In the genomic region with DNA sequence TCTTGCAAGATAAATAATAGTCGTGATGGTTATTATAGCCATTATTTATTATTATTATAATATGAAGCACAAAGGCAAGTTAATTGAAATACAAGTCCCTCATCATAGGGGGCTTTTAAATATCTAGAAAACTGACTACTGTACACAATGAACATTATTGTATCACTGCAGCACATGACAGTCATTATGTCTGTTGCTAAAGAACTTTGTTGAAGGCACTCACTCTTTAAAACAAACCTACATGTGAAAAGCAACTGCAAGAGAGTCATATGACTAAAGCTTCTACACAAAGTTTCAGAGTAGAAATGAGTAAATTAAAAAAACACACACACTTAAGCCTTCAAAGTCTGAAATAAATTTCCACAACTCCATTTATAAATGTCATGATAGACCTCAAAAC, we compare ENCODE assay signal across 30 cellular contexts. TPM values are rescaled to one million over a fixed set of nuclear protein-coding genes. Genes with fewer than 3 reads are reported as not detected.
DNase-seq lines count a peak whose midpoint lies in the region; ATAC-seq, FAIRE-seq and TF ChIP-seq lines count a peak whose summit lies in the region.
"Had no signal": no experiment of that assay in that cellular context is flagged by ENCODE, and none has a peak within 500 bp of the region (broad histone marks: within the 10 kb centered on the region; RNA-seq: fewer than 3 reads in every experiment).

No MANE protein-coding gene starts in this region.

- H3K4me3 Mint-ChIP-seq in astrocyte (ENCODE audit: unreplicated experiment), result no peak overlapping the region
- H3K4me3 Mint-ChIP-seq: CD14-positive monocyte; CD4-positive, alpha-beta memory T cell; CD4-positive, CD25-positive, alpha-beta regulatory T cell; CD8-positive, alpha-beta memory T cell had no signal

- H3K36me3 Mint-ChIP-seq in astrocyte (ENCODE audit: low read depth, unreplicated experiment), result no peaks in the 10 kb centered on the region
- H3K36me3 Mint-ChIP-seq: CD14-positive monocyte; CD4-positive, alpha-beta memory T cell; CD4-positive, CD25-positive, alpha-beta regulatory T cell; CD8-positive, alpha-beta memory T cell had no signal

- H3K4me1 Mint-ChIP-seq in astrocyte (ENCODE audit: low read depth, unreplicated experiment), result no peaks in the 10 kb centered on the region
- H3K4me1 Mint-ChIP-seq: CD14-positive monocyte; CD4-positive, alpha-beta memory T cell; CD4-positive, CD25-positive, alpha-beta regulatory T cell; CD8-positive, alpha-beta memory T cell had no signal

- no peaks in the 10 kb centered on the region for H3K9me3 ChIP-seq in astrocyte (ENCODE audit: insufficient read depth, low read depth, low read length)
- H3K9me3 ChIP-seq: BE2C, BLaER1 had no signal

- no peaks in the 10 kb centered on the region for H3K27me3 Mint-ChIP-seq in astrocyte (ENCODE audit: low read depth, unreplicated experiment)
- H3K27me3 Mint-ChIP-seq: CD4-positive, alpha-beta memory T cell; CD4-positive, CD25-positive, alpha-beta regulatory T cell; CD8-positive, alpha-beta memory T cell had no signal

- H3K4me1 ChIP-seq in astrocyte (ENCODE audit: insufficient read depth, low read length), result no peaks in the 10 kb centered on the region
- H3K4me1 ChIP-seq: BE2C, BLaER1 had no signal

- H2AFZ ChIP-seq in astrocyte (ENCODE audit: low read depth, low read length), result no peak overlapping the region

- no peaks in the 10 kb centered on the region for H4K20me1 ChIP-seq in astrocyte (ENCODE audit: insufficient read depth, low read length)
- H4K20me1 ChIP-seq: BLaER1 had no signal

- no peak for TF ChIP-seq CTCF in astrocyte (IDR thresholded peaks at IDR 0.05; ENCODE audit: insufficient read depth, low read depth, low read length)

- no peak overlapping the region for H3K27ac ChIP-seq in astrocyte (ENCODE audit: low read depth, low read length)
- H3K27ac ChIP-seq: BLaER1 had no signal

- H3K79me2 ChIP-seq in astrocyte (ENCODE audit: insufficient read depth, low read length), result no peaks in the 10 kb centered on the region

- no peaks in the 10 kb centered on the region for H3K27me3 ChIP-seq in astrocyte (ENCODE audit: insufficient read depth, low read length)
- H3K27me3 ChIP-seq: BE2C had no signal

- no peak overlapping the region for H3K4me3 ChIP-seq in astrocyte (ENCODE audit: insufficient read depth, low read depth, low read length)
- H3K4me3 ChIP-seq: BLaER1, GM12878 had no signal

- ATAC-seq in HG03571 (IDR thresholded peaks at IDR 0.05; ENCODE audit: unreplicated experiment) (no peak), GM18511 (IDR thresholded peaks at IDR 0.05; ENCODE audit: unreplicated experiment) (no peak)
- ATAC-seq: GM12878 had no signal

- DNase-seq in astrocyte (ENCODE audit: low read depth) (no peak), foreskin melanocyte (peak; percentile 67), T-helper 9 cell (no peak)
- DNase-seq: 8988T; ACHN; BE2C; C1 segment of cervical spinal cord; CD4-positive, alpha-beta memory T cell; CD4-positive, CD25-positive, alpha-beta regulatory T cell; CD8-positive, alpha-beta memory T cell; COR-L47; DMS 273 treated with DMSO at 0.1 percent for 48 hours; DMS153; DMS53; DMS79; DND-41; EL; GDM1 had no signal

- no peak overlapping the region for H3K27ac Mint-ChIP-seq in astrocyte (ENCODE audit: unreplicated experiment)
- H3K27ac Mint-ChIP-seq: CD14-positive monocyte; CD4-positive, alpha-beta memory T cell; CD4-positive, CD25-positive, alpha-beta regulatory T cell; CD8-positive, alpha-beta memory T cell had no signal

- no peak overlapping the region for H3K4me2 ChIP-seq in astrocyte (ENCODE audit: low read length)
- H3K4me2 ChIP-seq: BLaER1 had no signal

- FAIRE-seq in astrocyte (lab: Jason Lieb, UNC), result peak; percentile 55
- FAIRE-seq: A204.1, GM12878, GM12892, GM18507, GM19239 had no signal

- no peaks in the 10 kb centered on the region for H3K36me3 ChIP-seq in astrocyte (ENCODE audit: insufficient read depth, low read length)
- H3K36me3 ChIP-seq: BE2C, BLaER1 had no signal

- H3K9ac ChIP-seq in astrocyte (ENCODE audit: low read length), result no peak overlapping the region
- H3K9ac ChIP-seq: BLaER1 had no signal

- H3K9me3 Mint-ChIP-seq in astrocyte (ENCODE audit: unreplicated experiment), result no peaks in the 10 kb centered on the region
- H3K9me3 Mint-ChIP-seq: CD4-positive, CD25-positive, alpha-beta regulatory T cell had no signal

RNA-seq across cellular contexts. Expression of a gene that starts 23.3 kb away (rescaled TPM):
- 0.11 TPM in 1 of 2 replicates, not detected in the other for total RNA-seq in astrocyte
- total RNA-seq: A673; CD4-positive, alpha-beta memory T cell; CD4-positive, CD25-positive, alpha-beta regulatory T cell; CD8-positive, alpha-beta memory T cell; Daoy; G401; GM12878 had no signal
